Comparison of ENCODE assay signal across 15 cellular contexts in the genomic region with DNA sequence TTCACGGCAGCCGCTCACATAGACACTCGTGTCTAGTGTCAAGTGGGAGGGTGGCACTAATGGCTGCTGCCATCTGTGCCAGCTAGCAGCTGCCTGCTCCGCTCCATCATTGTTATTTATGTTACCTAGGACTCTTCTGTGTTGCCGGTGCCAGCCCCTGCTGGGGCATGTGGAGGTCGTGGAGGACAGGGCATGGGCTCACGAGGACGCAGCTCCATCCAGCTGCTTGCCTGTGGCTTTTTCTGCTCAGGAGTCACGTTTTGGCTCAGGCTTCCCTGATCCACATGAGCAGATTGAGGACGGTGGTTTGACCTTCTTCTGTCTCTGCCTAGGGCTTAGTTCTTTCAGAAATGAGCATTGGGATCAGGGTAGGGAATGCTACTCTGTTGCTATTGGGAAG.
"Had no signal": no experiment of that assay in that cellular context is flagged by ENCODE, and none has a peak within 500 bp of the region (broad histone marks: within the 10 kb centered on the region; RNA-seq: fewer than 3 reads in every experiment).

No MANE protein-coding gene starts in this region.

- H3K36me3 Mint-ChIP-seq: natural killer cell had no signal

- DNase-seq: activated CD8-positive, alpha-beta memory T cell treated with anti-CD3 and anti-CD28 coated beads, Interleukin-2, amount 50 U/mL, for 48 hours; activated CD8-positive, alpha-beta T cell treated with anti-CD3 and anti-CD28 coated beads, Interleukin-2, amount 10 ng/mL, durations not matched to agents 7 days and 5 days; activated naive CD4-positive, alpha-beta T cell; dermis blood vessel endothelial cell; erythroblast; natural killer cell; sigmoid colon; stimulated activated CD4-positive, alpha-beta T cell treated with anti-CD3 and anti-CD28 coated beads, Interleukin-12 subunit alpha, Interleukin-12 subunit beta, amount 100 ng/mL, for 4 hours; stimulated activated naive CD4-positive, alpha-beta T cell treated with Interleukin-2 at 50 U/mL for 16 hours; T-cell; T1000 had no signal

- H3K4me3 Mint-ChIP-seq: activated CD8-positive, alpha-beta T cell treated with anti-CD3 and anti-CD28 coated beads, Interleukin-2, amount 10 ng/mL, durations not matched to agents 7 days and 5 days; central memory CD8-positive, alpha-beta T cell; natural killer cell; T-cell had no signal

- H3K27me3 ChIP-seq: sigmoid colon, suprapubic skin had no signal

- H3K4me3 ChIP-seq: lung, sigmoid colon, suprapubic skin had no signal

- H3K27me3 Mint-ChIP-seq: central memory CD8-positive, alpha-beta T cell; progenitor cell of endocrine pancreas; T-cell had no signal

- ATAC-seq: activated CD8-positive, alpha-beta T cell treated with anti-CD3 and anti-CD28 coated beads, Interleukin-2, amount 10 ng/mL, durations not matched to agents 7 days and 5 days; natural killer cell; T-cell had no signal

- H3K27ac Mint-ChIP-seq: activated CD8-positive, alpha-beta T cell treated with anti-CD3 and anti-CD28 coated beads, Interleukin-2, amount 10 ng/mL, durations not matched to agents 7 days and 5 days; natural killer cell; progenitor cell of endocrine pancreas; T-cell had no signal

- H3K4me1 Mint-ChIP-seq: central memory CD8-positive, alpha-beta T cell; natural killer cell; T-cell had no signal

- H3K27ac ChIP-seq: sigmoid colon, suprapubic skin had no signal

- H3K9me3 Mint-ChIP-seq: central memory CD8-positive, alpha-beta T cell; natural killer cell had no signal
